9 cellular contexts compared by ENCODE assay signal in genomic region chr11:67242548-67242947, GRCh38. TPM values are rescaled to one million over a fixed set of nuclear protein-coding genes. Genes with fewer than 3 reads are reported as not detected.
A peak's percentile ranks its signal among the peaks of the same experiment; 100 is the strongest.
DNase-seq lines count a peak whose midpoint lies in the region; ATAC-seq, FAIRE-seq and TF ChIP-seq lines count a peak whose summit lies in the region.
"Had no signal": no experiment of that assay in that cellular context is flagged by ENCODE, and none has a peak within 500 bp of the region (broad histone marks: within the 10 kb centered on the region; RNA-seq: fewer than 3 reads in every experiment).

No MANE protein-coding gene starts in this region.

- H2AFZ ChIP-seq in GM23338, result no peak overlapping the region

- peaks cover 32% of the 10 kb centered on the region for H3K4me1 Mint-ChIP-seq in GM23338
- peaks cover 60% of the 10 kb centered on the region for H3K4me1 Mint-ChIP-seq in activated naive CD8-positive, alpha-beta T cell (ENCODE audit: low read depth)

- no peak for ATAC-seq in A549
- no peak for ATAC-seq in GM23338
- ATAC-seq: HCT116 had no signal

- no peak for TF ChIP-seq EP300 in A549 (IDR thresholded peaks at IDR 0.05)

- H3K27ac ChIP-seq in A549, result no peak overlapping the region
- peak overlapping the region; percentile 70; the same call in 1 of the 2 replicates for H3K27ac ChIP-seq in GM23338 (ENCODE audit: low read depth)
- H3K27ac ChIP-seq in muscle layer of duodenum (ENCODE audit: low read length), result no peak overlapping the region

- peaks cover 38% of the 10 kb centered on the region for H3F3A ChIP-seq in GM23338 (replicated peaks; ENCODE audit: low read depth)

- peaks cover 46% of the 10 kb centered on the region for H4K20me1 ChIP-seq in GM23338 (replicated peaks; ENCODE audit: insufficient read depth)

- H3K4me1 ChIP-seq in A549 (peaks cover 30% of the 10 kb centered on the region), GM23338 (ENCODE audit: insufficient read depth) (peaks cover 32% of the 10 kb centered on the region), muscle layer of duodenum (ENCODE audit: control insufficient read depth in 1 of 2, insufficient read depth in 2 of 2, low read length in 2 of 2) (peaks cover 12 to 42% of the 10 kb centered on the region in 2 donors)

- CTCF ChIA-PET in A549 (lab: Yijun Ruan, JAX), result interaction anchor here (0.6 to 3.8 kb wide), 5 partner anchors 11 to 124 kb away, joined by 3 to 13 read pairs (median 5); no protein-coding TSS in a partner anchor

- no peak for TF ChIP-seq POLR2A in A549 (IDR thresholded peaks at IDR 0.05; ENCODE audit: low read length)

- H3K27ac Mint-ChIP-seq in GM23338, result peak overlapping the region; percentile 25; the same call in 1 of the 2 replicates
- peak overlapping the region; percentile 80 for H3K27ac Mint-ChIP-seq in activated naive CD8-positive, alpha-beta T cell

- WGBS in A549 (ENCODE audit: missing lambda C conversion rate), result 80% methylated on average over 1 of the region's 1 CpG

- peaks cover 68% of the 10 kb centered on the region for H3K79me2 ChIP-seq in GM23338 (replicated peaks; ENCODE audit: insufficient read depth)

- no peaks in the 10 kb centered on the region for H3K9me3 Mint-ChIP-seq in GM23338
- no peaks in the 10 kb centered on the region for H3K9me3 Mint-ChIP-seq in activated naive CD8-positive, alpha-beta T cell (ENCODE audit: low read depth)

- POLR2A ChIA-PET in A549 (lab: Yijun Ruan, JAX), result no interaction called here

- H3K4me3 ChIP-seq in A549, result no peak overlapping the region
- peak overlapping the region; percentile 79 for H3K4me3 ChIP-seq in GM23338
- peak overlapping the region; percentile 41 to 82 for H3K4me3 ChIP-seq in muscle layer of duodenum (ENCODE audit: low read depth in 1 of 2, low read length in 2 of 2)

- DNase-seq in A549 (ENCODE audit: low read depth in 1 of 2, low spot score in 1 of 2) (no peak), GM23338 (ENCODE audit: low spot score) (no peak), NCI-H69 (lab: John Stamatoyannopoulos, UW) (no peak), NCI-H187 (lab: John Stamatoyannopoulos, UW) (no peak), ureter (ENCODE audit: low spot score) (no peak)
- DNase-seq in stimulated activated CD8-positive, alpha-beta memory T cell treated with anti-CD3 and anti-CD28 coated beads, Interleukin-4, amount 100 ng/mL, for 48 hours, result no peak

- H3K36me3 ChIP-seq in GM23338 (ENCODE audit: insufficient read depth) (peaks cover 43% of the 10 kb centered on the region), muscle layer of duodenum (ENCODE audit: control insufficient read depth in 1 of 2, insufficient read depth in 2 of 2, low read length in 2 of 2) (peaks cover 25 to 47% of the 10 kb centered on the region in 2 donors)

- TF ChIP-seq CTCF in A549 (IDR thresholded peaks at IDR 0.05) (no peak), GM23338 (conservative IDR thresholded peaks at IDR 0.05; ENCODE audit: low read depth in 2 of 2) (no peak)

- no peak for TF ChIP-seq RAD21 in A549 (conservative IDR thresholded peaks at IDR 0.05 in 1 of 2, IDR thresholded peaks at IDR 0.05 in 1 of 2)

- no peak for FAIRE-seq in A549 (lab: Jason Lieb, UNC)

- H3K27me3 ChIP-seq in GM23338 (ENCODE audit: insufficient read depth) (no peaks in the 10 kb centered on the region), muscle layer of duodenum (ENCODE audit: low read depth, low read length) (no peaks in the 10 kb centered on the region)

- peaks cover 73% of the 10 kb centered on the region for H3K36me3 Mint-ChIP-seq in GM23338 (ENCODE audit: low read depth)
- H3K36me3 Mint-ChIP-seq in activated naive CD8-positive, alpha-beta T cell, result peaks cover 27% of the 10 kb centered on the region

- H3K9me3 ChIP-seq in A549 (no peaks in the 10 kb centered on the region), muscle layer of duodenum (ENCODE audit: control insufficient read depth in 1 of 2, low read length in 2 of 2) (no peaks in the 10 kb centered on the region)

- H3K9me2 ChIP-seq in GM23338 (ENCODE audit: insufficient read depth), result no peaks in the 10 kb centered on the region

- peak overlapping the region; percentile 94 for H3K4me2 ChIP-seq in A549
- peak overlapping the region; percentile 97; the same call in 1 of the 2 replicates for H3K4me2 ChIP-seq in GM23338

- H3K4me3 Mint-ChIP-seq in GM23338, result peak overlapping the region; percentile 100
- peak overlapping the region; percentile 97 for H3K4me3 Mint-ChIP-seq in activated naive CD8-positive, alpha-beta T cell

- peaks cover 11% of the 10 kb centered on the region for H3K27me3 Mint-ChIP-seq in GM23338 (ENCODE audit: insufficient read depth, low read depth, poor library complexity)
- no peaks in the 10 kb centered on the region for H3K27me3 Mint-ChIP-seq in activated naive CD8-positive, alpha-beta T cell

TF ChIP-seq in A549, 52 proteins besides CTCF, POLR2A, EP300 and RAD21 (continues in another document):
- no peak for TF ChIP-seq JUNB (IDR thresholded peaks at IDR 0.05)
- no peak for TF ChIP-seq NPAS2 (CRISPR knock-in tag; IDR thresholded peaks at IDR 0.05; ENCODE audit: borderline replicate concordance)
- no peak for TF ChIP-seq TFCP2L1 (CRISPR knock-in tag; IDR thresholded peaks at IDR 0.05)
- no peak for TF ChIP-seq HES2 (IDR thresholded peaks at IDR 0.05)
- no peak for TF ChIP-seq ZC3H11A (IDR thresholded peaks at IDR 0.05)
- TF ChIP-seq HDAC2 (IDR thresholded peaks at IDR 0.05), result no peak
- TF ChIP-seq CBX8 (IDR thresholded peaks at IDR 0.05), result no peak
- TF ChIP-seq, protein P1, sequence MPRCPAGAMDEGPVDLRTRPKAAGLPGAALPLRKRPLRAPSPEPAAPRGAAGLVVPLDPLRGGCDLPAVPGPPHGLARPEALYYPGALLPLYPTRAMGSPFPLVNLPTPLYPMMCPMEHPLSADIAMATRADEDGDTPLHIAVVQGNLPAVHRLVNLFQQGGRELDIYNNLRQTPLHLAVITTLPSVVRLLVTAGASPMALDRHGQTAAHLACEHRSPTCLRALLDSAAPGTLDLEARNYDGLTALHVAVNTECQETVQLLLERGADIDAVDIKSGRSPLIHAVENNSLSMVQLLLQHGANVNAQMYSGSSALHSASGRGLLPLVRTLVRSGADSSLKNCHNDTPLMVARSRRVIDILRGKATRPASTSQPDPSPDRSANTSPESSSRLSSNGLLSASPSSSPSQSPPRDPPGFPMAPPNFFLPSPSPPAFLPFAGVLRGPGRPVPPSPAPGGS (IDR thresholded peaks at IDR 0.05), result no peak
- TF ChIP-seq, protein P2, sequence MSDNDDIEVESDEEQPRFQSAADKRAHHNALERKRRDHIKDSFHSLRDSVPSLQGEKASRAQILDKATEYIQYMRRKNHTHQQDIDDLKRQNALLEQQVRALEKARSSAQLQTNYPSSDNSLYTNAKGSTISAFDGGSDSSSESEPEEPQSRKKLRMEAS (IDR thresholded peaks at IDR 0.05), result no peak
- no peak for TF ChIP-seq CEBPB (IDR thresholded peaks at IDR 0.05)

TF ChIP-seq in GM23338, 12 proteins besides CTCF, POLR2A, EP300 and RAD21:
- TF ChIP-seq EZH2phosphoT487 (IDR thresholded peaks at IDR 0.05; ENCODE audit: unreplicated experiment), result no peak

RNA-seq across cellular contexts. Expression of gene GRK2, which starts 23.7 kb away (rescaled TPM):
- polyA plus RNA-seq in A549 (2011; rRNA removed), result 20.1 and 20.5 TPM in 2 replicates
- polyA plus RNA-seq in A549 (2012; cell fraction: cytosol; rRNA removed), result 45.9 and 64.0 TPM in 2 replicates
- polyA plus RNA-seq in A549 (2012; cell fraction: nucleus; rRNA removed), result 135 and 175 TPM in 2 replicates
- 27.0 to 29.7 TPM (median 29.5 TPM) in 3 replicates for polyA plus RNA-seq in A549 (2017; fragmentation: RNase III; extraction: RNeasy Plus Mini Kit Qiagen cat#74134 plus additional on column Dnase treatment)
- polyA minus RNA-seq in A549 (2011; rRNA and poly(A)+ RNA removed), result 64.2 and 65.8 TPM in 2 replicates
- total RNA-seq in GM23338 (2014; rRNA removed; shearing (Covaris generic)), result 62.2 and 72.5 TPM in 2 replicates
- polyA plus RNA-seq in GM23338 (2016; fragmentation: Nextera tagmentation; extraction: Ambion mirVana), result 19.5 and 21.7 TPM in 2 replicates
- total RNA-seq in ureter, result 75.9 TPM

RNA-seq across cellular contexts. Expression of gene ANKRD13D, which starts 46.6 kb away (rescaled TPM):
- polyA plus RNA-seq in A549 (2011; rRNA removed) (15.4 and 17.0 TPM in 2 replicates), A549 (2017; fragmentation: RNase III; extraction: RNeasy Plus Mini Kit Qiagen cat#74134 plus additional on column Dnase treatment) (22.5 to 24.5 TPM (median 24.2 TPM) in 3 replicates), GM23338 (2016; fragmentation: Nextera tagmentation; extraction: Ambion mirVana) (19.5 and 20.3 TPM in 2 replicates)
- polyA plus RNA-seq in A549 (2012; cell fraction: cytosol; rRNA removed), result 43.0 and 51.7 TPM in 2 replicates
- polyA plus RNA-seq in A549 (2012; cell fraction: nucleus; rRNA removed), result 143 and 169 TPM in 2 replicates
- 20.3 and 34.1 TPM in 2 replicates for polyA minus RNA-seq in A549 (2011; rRNA and poly(A)+ RNA removed)
- total RNA-seq in GM23338 (2014; rRNA removed; shearing (Covaris generic)), result 15.7 and 30.8 TPM in 2 replicates
- total RNA-seq in ureter, result 110 TPM
